In the genomic region with DNA sequence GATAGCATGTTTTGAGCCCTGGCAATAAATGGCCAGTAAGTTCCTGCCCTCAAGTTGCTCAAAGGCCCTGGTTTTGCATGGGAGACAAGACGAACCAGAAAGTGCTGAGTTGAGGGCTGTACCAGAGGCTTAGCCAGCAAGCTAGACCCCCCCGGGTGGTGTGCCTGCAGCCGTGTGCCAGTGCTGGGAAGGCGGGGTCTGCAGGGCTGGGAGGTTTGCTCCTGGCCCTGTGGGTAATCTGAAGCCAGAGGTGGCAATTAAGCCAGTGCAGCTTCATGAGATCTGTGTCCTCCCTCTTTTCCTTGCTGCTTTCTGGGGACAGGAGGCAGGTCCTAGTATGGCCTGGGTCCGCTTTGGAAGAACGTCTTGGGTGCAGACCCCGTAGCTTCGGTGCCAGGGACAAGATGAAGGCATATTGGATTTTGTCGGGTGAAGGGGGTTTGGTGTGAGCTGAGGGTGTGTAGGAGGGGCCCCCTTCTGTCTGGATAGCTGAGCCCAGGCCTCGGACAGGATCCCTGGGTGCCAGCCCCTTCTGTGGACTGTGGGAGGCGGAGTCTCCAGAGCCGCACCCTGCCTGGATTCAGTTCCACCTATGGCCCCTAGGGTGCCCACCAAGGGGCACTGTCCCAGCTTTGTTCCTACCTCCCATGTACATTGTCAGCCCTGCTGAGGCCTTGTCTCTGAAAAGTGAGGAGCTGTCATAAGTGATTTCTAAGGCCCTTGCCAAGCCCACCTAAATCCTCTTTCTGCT, we compare ENCODE assay signal across 8 cellular contexts. TPM values are rescaled to one million over a fixed set of nuclear protein-coding genes. Genes with fewer than 3 reads are reported as not detected.
A peak's percentile ranks its signal among the peaks of the same experiment; 100 is the strongest.
DNase-seq lines count a peak whose midpoint lies in the region; ATAC-seq and TF ChIP-seq lines count a peak whose summit lies in the region.

No MANE protein-coding gene starts in this region.

- H3K36me3 ChIP-seq in muscle layer of colon (ENCODE audit: insufficient read depth, low read length): peaks cover 10% of the 10 kb centered on the region

- H3K4me1 ChIP-seq in muscle layer of colon (ENCODE audit: insufficient read depth, low read length): peaks cover 65% of the 10 kb centered on the region

- peak; percentile 79 for DNase-seq in D341Med (ENCODE audit: low spot score)
- no peak for DNase-seq in HL-60 (ENCODE audit: low read depth in 1 of 2, low spot score in 1 of 2)
- peak; percentile 26 for DNase-seq in UCSD-AML1 (lab: John Stamatoyannopoulos, UW; ENCODE audit: unreplicated experiment)
- no peak for DNase-seq in putamen (ENCODE audit: low spot score)
- no peak for DNase-seq in activated CD8-positive, alpha-beta memory T cell treated with anti-CD3 and anti-CD28 coated beads, Interleukin-2, amount 50 U/mL, for 4 hours
- DNase-seq in left colon: no peak
- DNase-seq in sciatic nerve (ENCODE audit: low spot score): no peak

- H3K9me3 ChIP-seq in muscle layer of colon (ENCODE audit: low read length): no peaks in the 10 kb centered on the region

- ATAC-seq in left colon (no peak), sciatic nerve (no peak)

- no peak overlapping the region for H3K27ac ChIP-seq in HL-60 (replicated peaks)
- H3K27ac ChIP-seq in muscle layer of colon (ENCODE audit: low read depth, low read length): peak overlapping the region; percentile 53

- H3K4me3 ChIP-seq in HL-60 (replicated peaks; ENCODE audit: insufficient read depth, low read length) (no peak overlapping the region), muscle layer of colon (ENCODE audit: low read depth in 1 of 2, low read length in 2 of 2) (peak overlapping the region in 1 of 2 donors; percentile 21)

- TF ChIP-seq CTCF in HL-60 (IDR thresholded peaks at IDR 0.05; ENCODE audit: insufficient read depth, low read length): peak; percentile 16

- H3K27me3 ChIP-seq in HL-60 (ENCODE audit: insufficient read depth, poor library complexity, severe bottlenecking): no peaks in the 10 kb centered on the region
- H3K27me3 ChIP-seq in muscle layer of colon (ENCODE audit: control insufficient read depth in 1 of 2, insufficient read depth in 2 of 2, low read length in 2 of 2): no peaks in the 10 kb centered on the region

- H3K9ac ChIP-seq in muscle layer of colon (ENCODE audit: low read length): no peak overlapping the region

- intact Hi-C loops in left colon (cut with DNase I, micrococcal nuclease) (no loop called here), sciatic nerve (cut with DNase I) (no loop called here)

RNA-seq across cellular contexts. Expression of gene ATOH8, which starts 15.6 kb away (rescaled TPM):
- total RNA-seq in left colon (1 to 10 TPM; 3.4 to 4.6 TPM), sciatic nerve (57.2 TPM)

Comparison
In these comparisons a context has a peak if more than half of its experiments do, and no peak if none do; other contexts are left out.
1. DNase-seq: peak in D341Med (single experiment) and UCSD-AML1 (single experiment); none in HL-60 (0 of 2), putamen (single experiment), activated CD8-positive, alpha-beta memory T cell treated with anti-CD3 and anti-CD28 coated beads, Interleukin-2, amount 50 U/mL, for 4 hours (single experiment), left colon (0 of 2) and sciatic nerve (single experiment).
2. RNA of gene ATOH8, which starts 15.6 kb away (total RNA-seq): 57.2 TPM in sciatic nerve (single experiment); 3.4 to 4.6 TPM in left colon; every median in the first group is over 10 times any median in the second.